ENCODE assay signal across 1 cellular context in the genomic region with DNA sequence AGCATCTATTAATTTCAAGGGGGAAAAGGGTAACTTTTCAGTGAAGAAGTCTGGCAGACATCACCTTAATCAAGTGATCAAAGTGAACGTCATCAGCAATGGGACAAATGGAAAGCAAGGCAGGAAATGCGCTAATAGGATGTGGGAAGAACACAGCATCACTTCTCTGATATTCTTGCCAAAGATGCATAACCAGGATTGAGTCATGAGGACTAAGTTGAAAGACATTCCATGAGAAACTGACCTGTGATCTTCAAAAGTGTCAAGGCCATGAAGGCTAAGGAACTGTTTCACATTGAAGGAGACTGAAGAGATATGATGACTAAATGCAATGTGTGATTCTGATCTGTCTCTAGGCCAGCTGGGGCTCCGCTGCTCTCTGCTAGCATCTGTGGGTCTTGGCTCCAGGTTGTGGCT.
A peak's percentile ranks its signal among the peaks of the same experiment; 100 is the strongest.
TF ChIP-seq lines count a peak whose summit lies in the region.

No MANE protein-coding gene starts in this region.

TF ChIP-seq in endothelial cell of umbilical vein, 7 proteins besides CTCF, POLR2A, EP300 and RAD21 (continued from another document):
- TF ChIP-seq, protein P1, sequence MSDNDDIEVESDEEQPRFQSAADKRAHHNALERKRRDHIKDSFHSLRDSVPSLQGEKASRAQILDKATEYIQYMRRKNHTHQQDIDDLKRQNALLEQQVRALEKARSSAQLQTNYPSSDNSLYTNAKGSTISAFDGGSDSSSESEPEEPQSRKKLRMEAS (IDR thresholded peaks at IDR 0.05; ENCODE audit: insufficient read depth, insufficient read length): no peak
- peak; percentile 94 for TF ChIP-seq GATA2 (IDR thresholded peaks at IDR 0.05; ENCODE audit: insufficient read depth, insufficient read length, low read depth, low read length)
- TF ChIP-seq MYC (IDR thresholded peaks at IDR 0.05; ENCODE audit: low read depth, low read length): no peak
- peak; percentile 96 for TF ChIP-seq FOS (IDR thresholded peaks at IDR 0.05; ENCODE audit: borderline replicate concordance, insufficient read depth, low read length)
